Comparison of ENCODE assay signal across 8 cellular contexts in the genomic region with DNA sequence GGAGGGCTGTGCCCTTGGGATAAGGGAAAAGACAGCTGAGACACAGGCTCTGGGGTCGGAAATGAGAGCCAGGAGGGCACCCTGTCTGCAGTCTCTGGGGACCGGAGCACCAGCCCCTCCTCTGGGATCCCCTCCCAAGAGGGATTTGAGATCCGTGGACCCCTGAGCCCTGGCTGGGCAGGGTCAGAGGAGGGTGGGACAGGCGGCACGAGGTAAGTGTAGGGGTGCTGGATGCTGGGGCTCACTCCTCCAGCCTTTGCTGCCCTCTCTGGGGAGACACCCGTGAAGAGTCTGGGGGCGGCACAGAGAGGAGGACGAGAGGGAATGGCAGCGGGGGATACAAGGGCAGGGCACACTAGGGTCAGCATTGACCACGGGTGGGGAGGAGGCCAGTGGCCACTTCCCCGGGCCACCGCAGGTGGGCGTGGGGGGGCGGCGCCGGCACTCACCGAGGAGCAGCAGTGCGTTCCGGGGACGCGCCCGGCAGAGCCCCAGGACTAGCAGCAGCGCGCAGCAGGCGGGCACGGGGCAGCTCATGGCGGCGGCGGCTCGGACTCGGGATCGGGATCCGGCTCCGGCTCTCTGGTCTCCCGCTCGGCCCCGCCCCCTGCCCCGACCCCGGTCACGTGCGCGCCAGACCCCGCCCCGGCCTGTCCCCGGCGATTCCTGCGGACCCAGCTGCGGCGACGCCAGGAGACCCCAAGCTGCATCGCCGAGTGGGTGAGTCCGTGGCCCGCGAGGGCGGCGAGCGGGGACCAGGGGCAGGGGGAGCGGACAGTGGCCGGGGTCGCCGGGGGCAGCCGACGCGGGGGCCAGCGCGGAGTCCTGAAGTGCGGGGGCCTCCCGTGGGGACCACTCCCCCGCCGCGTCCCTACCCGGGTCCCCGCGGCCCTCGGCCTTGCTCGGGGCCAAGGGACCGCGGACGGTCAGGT. TPM values are rescaled to one million over a fixed set of nuclear protein-coding genes. Genes with fewer than 3 reads are reported as not detected.
DNase-seq lines count a peak whose midpoint lies in the region; ATAC-seq and TF ChIP-seq lines count a peak whose summit lies in the region.

A gene (minus strand): TSS at position 557 of the 932 bp plus-strand sequence. CDS start 20 bp downstream, at position 537.
A gene (plus strand): TSS at position 651 of the 932 bp plus-strand sequence. CDS start 1,134 bp downstream, outside the sequence.

- H3K4me1 ChIP-seq in foreskin keratinocyte (no peaks in the 10 kb centered on the region), neuron (ENCODE audit: insufficient read depth, low read length) (peaks cover 17% of the 10 kb centered on the region)

- peak within 1 kb of the TSS; percentile 17 for H3K27ac ChIP-seq in foreskin keratinocyte
- peak within 1 kb of the TSS; percentile 64 for H3K27ac ChIP-seq in substantia nigra (ENCODE audit: low read depth, low read length, poor library complexity, severe bottlenecking)

- DNase-seq in NCI-H1436 (lab: John Stamatoyannopoulos, UW), result peak; percentile 49
- DNase-seq in NCI-H1436 treated with DMSO at 0.1 percent for 48 hours (lab: John Stamatoyannopoulos, UW), result no peak
- DNase-seq in RPMI8226, result peak; percentile 72
- peak; percentile 27 for DNase-seq in activated gamma-delta T cell treated with anti-CD3 and anti-CD28 coated beads, Interleukin-2, amount 50 U/mL, for 16 hours (ENCODE audit: low read depth)
- peak in 1 of 2 donors; percentile 13 for DNase-seq in foreskin keratinocyte
- DNase-seq in substantia nigra (lab: John Stamatoyannopoulos, UW), result peak in 43 of 49 donors; percentile 8 to 86 (median 56)

- H3K4me3 ChIP-seq in neuron (ENCODE audit: low read length), result peak within 1 kb of the TSS; percentile 51

- H2AFZ ChIP-seq in neuron (ENCODE audit: low read depth, low read length), result peak within 1 kb of the TSS; percentile 35

- no peaks in the 10 kb centered on the region for H3K9me3 ChIP-seq in neuron (ENCODE audit: low read length)

- peaks cover 10% of the 10 kb centered on the region for H3K36me3 ChIP-seq in neuron (ENCODE audit: insufficient read depth, low read length)

- TF ChIP-seq CTCF in foreskin keratinocyte (conservative IDR thresholded peaks at IDR 0.05), result no peak

- ATAC-seq in HG03460 (IDR thresholded peaks at IDR 0.05; ENCODE audit: unreplicated experiment), result peak; percentile 30
- peak; percentile 66 for ATAC-seq in foreskin keratinocyte

- H3K27me3 ChIP-seq in foreskin keratinocyte, result no peaks in the 10 kb centered on the region
- no peaks in the 10 kb centered on the region for H3K27me3 ChIP-seq in neuron (ENCODE audit: insufficient read depth, low read length)

RNA-seq across cellular contexts. Expression of the first gene that starts in this region (rescaled TPM):
- 10.3 and 11.8 TPM in 2 replicates for total RNA-seq in foreskin keratinocyte
- 12.4 and 13.0 TPM in 2 replicates for polyA plus RNA-seq in foreskin keratinocyte

RNA-seq across cellular contexts. Expression of the second gene that starts in this region (rescaled TPM):
- 3.3 and 3.9 TPM in 2 replicates for total RNA-seq in foreskin keratinocyte
- polyA plus RNA-seq in foreskin keratinocyte, result 2.5 and 3.4 TPM in 2 replicates
